9 cellular contexts compared by ENCODE assay signal in genomic region chr3:129607391-129608068, GRCh38.
DNase-seq lines count a peak whose midpoint lies in the region; ATAC-seq and TF ChIP-seq lines count a peak whose summit lies in the region.
"Had no signal": no experiment of that assay in that cellular context is flagged by ENCODE, and none has a peak within 500 bp of the region (broad histone marks: within the 10 kb centered on the region; RNA-seq: fewer than 3 reads in every experiment).

No MANE protein-coding gene starts in this region.

- H3K4me1 Mint-ChIP-seq in activated naive CD8-positive, alpha-beta T cell (ENCODE audit: low read depth): peaks cover 5% of the 10 kb centered on the region

- H3K27ac ChIP-seq in skin epidermis: peak overlapping the region; percentile 36 to 94 (median 88)

- no peaks in the 10 kb centered on the region for H3K9me3 Mint-ChIP-seq in activated naive CD8-positive, alpha-beta T cell (ENCODE audit: low read depth)

- H3K4me3 ChIP-seq in HFF-Myc (replicated peaks; ENCODE audit: low read depth, low read length): peak overlapping the region; percentile 38
- peak overlapping the region; percentile 58 for H3K4me3 ChIP-seq in iPS-11a (ENCODE audit: low read depth, low read length)
- peak overlapping the region; percentile 23 to 51 (median 43) for H3K4me3 ChIP-seq in skin epidermis

- DNase-seq in HFF-Myc (ENCODE audit: extremely low read depth, low read depth) (no peak), NCI-H2171 (lab: John Stamatoyannopoulos, UW) (no peak), midbrain (lab: John Stamatoyannopoulos, UW) (no peak)
- DNase-seq: NCI-H526 treated with DMSO at 0.1 percent for 48 hours had no signal

- no peak for ATAC-seq in HG03135 (IDR thresholded peaks at IDR 0.05; ENCODE audit: unreplicated experiment)
- ATAC-seq in GM19035 (IDR thresholded peaks at IDR 0.05; ENCODE audit: unreplicated experiment): no peak

- peaks cover 8% of the 10 kb centered on the region for H3K27me3 Mint-ChIP-seq in activated naive CD8-positive, alpha-beta T cell

- H3K36me3 Mint-ChIP-seq in activated naive CD8-positive, alpha-beta T cell: no peaks in the 10 kb centered on the region

- peak overlapping the region; percentile 84 for H3K4me3 Mint-ChIP-seq in activated naive CD8-positive, alpha-beta T cell

- TF ChIP-seq CTCF in HFF-Myc (IDR thresholded peaks at IDR 0.05; ENCODE audit: low read depth, low read length, missing control alignments): no peak

- no peak overlapping the region for H3K27ac Mint-ChIP-seq in activated naive CD8-positive, alpha-beta T cell
